In genomic region chr4:169051331-169051730, GRCh38 we compare ENCODE assay signal across 16 cellular contexts. TPM values are rescaled to one million over a fixed set of nuclear protein-coding genes. Genes with fewer than 3 reads are reported as not detected.
DNase-seq lines count a peak whose midpoint lies in the region; ATAC-seq and TF ChIP-seq lines count a peak whose summit lies in the region.
"Had no signal": no experiment of that assay in that cellular context is flagged by ENCODE, and none has a peak within 500 bp of the region (broad histone marks: within the 10 kb centered on the region; RNA-seq: fewer than 3 reads in every experiment).

No MANE protein-coding gene starts in this region.

- H4K20me1 ChIP-seq in osteoblast (ENCODE audit: insufficient read depth, low read length), result no peaks in the 10 kb centered on the region

- H3K27me3 ChIP-seq in heart right ventricle, result no peaks in the 10 kb centered on the region
- H3K27me3 ChIP-seq in gastroesophageal sphincter, result no peaks in the 10 kb centered on the region
- no peaks in the 10 kb centered on the region for H3K27me3 ChIP-seq in osteoblast (ENCODE audit: insufficient read depth, low read length)
- no peaks in the 10 kb centered on the region for H3K27me3 ChIP-seq in upper lobe of right lung
- H3K27me3 ChIP-seq: Peyer's patch had no signal

- no peaks in the 10 kb centered on the region for H3K9me3 ChIP-seq in heart right ventricle
- H3K9me3 ChIP-seq in gastroesophageal sphincter, result no peaks in the 10 kb centered on the region
- no peaks in the 10 kb centered on the region for H3K9me3 ChIP-seq in osteoblast (ENCODE audit: low read depth, low read length)
- no peaks in the 10 kb centered on the region for H3K9me3 ChIP-seq in upper lobe of right lung
- H3K9me3 ChIP-seq: Peyer's patch had no signal

- no peak overlapping the region for H3K27ac Mint-ChIP-seq in natural killer cell treated with Interleukin-12 subunit alpha and Interleukin-12 subunit beta and Interleukin-15 and Interleukin-18, amount 100 ng/mL, for 72 hours
- H3K27ac Mint-ChIP-seq: B cell had no signal

- H2AFZ ChIP-seq in osteoblast (ENCODE audit: low read length), result no peak overlapping the region

- TF ChIP-seq EP300 in gastroesophageal sphincter (IDR thresholded peaks at IDR 0.05), result no peak

- no peaks in the 10 kb centered on the region for H3K4me1 Mint-ChIP-seq in natural killer cell treated with Interleukin-12 subunit alpha and Interleukin-12 subunit beta and Interleukin-15 and Interleukin-18, amount 100 ng/mL, for 72 hours (ENCODE audit: low read depth in 2 of 2)
- H3K4me1 Mint-ChIP-seq: B cell had no signal

- H3K79me2 ChIP-seq in osteoblast (ENCODE audit: insufficient read depth, low read length), result no peaks in the 10 kb centered on the region

- DNase-seq in heart right ventricle, result no peak
- no peak for DNase-seq in Right ventricle myocardium superior
- DNase-seq in osteoblast (ENCODE audit: insufficient read length, low spot score, missing footprints), result no peak
- DNase-seq in upper lobe of right lung, result no peak
- DNase-seq in retina, result no peak
- no peak for DNase-seq in activated naive CD4-positive, alpha-beta T cell treated with anti-CD3 and anti-CD28 coated beads, Interleukin-2, amount 50 U/mL, for 16 hours
- DNase-seq in natural killer cell treated with Interleukin-12 subunit alpha and Interleukin-12 subunit beta and Interleukin-15 and Interleukin-18, amount 100 ng/mL, for 72 hours (ENCODE audit: low spot score), result no peak
- DNase-seq: DMS 273 treated with DMSO at 0.1 percent for 48 hours, DND-41, GOT3, NCI-H2171 treated with DMSO at 0.1 percent for 48 hours, NCI-H446, Peyer's patch had no signal

- no peak overlapping the region for H3K4me3 Mint-ChIP-seq in natural killer cell treated with Interleukin-12 subunit alpha and Interleukin-12 subunit beta and Interleukin-15 and Interleukin-18, amount 100 ng/mL, for 72 hours
- H3K4me3 Mint-ChIP-seq: B cell had no signal

- H3K27me3 Mint-ChIP-seq in natural killer cell treated with Interleukin-12 subunit alpha and Interleukin-12 subunit beta and Interleukin-15 and Interleukin-18, amount 100 ng/mL, for 72 hours, result peaks cover 4 to 10% of the 10 kb centered on the region in 2 donors

- H3K4me1 ChIP-seq in heart right ventricle (peaks cover 11 to 52% (median 34%) of the 10 kb centered on the region in 9 donors), gastroesophageal sphincter (no peaks in the 10 kb centered on the region), osteoblast (ENCODE audit: insufficient read depth, low read length) (peaks cover 10% of the 10 kb centered on the region), upper lobe of right lung (peaks cover 10% of the 10 kb centered on the region)
- H3K4me1 ChIP-seq: Peyer's patch had no signal

- ATAC-seq in heart right ventricle (no peak), Right ventricle myocardium superior (ENCODE audit: poor library complexity) (no peak), gastroesophageal sphincter (no peak), upper lobe of right lung (no peak)
- no peak for ATAC-seq in natural killer cell treated with Interleukin-12 subunit alpha and Interleukin-12 subunit beta and Interleukin-15 and Interleukin-18, amount 100 ng/mL, for 72 hours
- ATAC-seq: HCT116 had no signal

- TF ChIP-seq CTCF in heart right ventricle (IDR thresholded peaks at IDR 0.05), result no peak
- no peak for TF ChIP-seq CTCF in gastroesophageal sphincter (IDR thresholded peaks at IDR 0.05)
- TF ChIP-seq CTCF in osteoblast (IDR thresholded peaks at IDR 0.05; ENCODE audit: extremely low read depth, low read depth, low read length), result no peak
- no peak for TF ChIP-seq CTCF in upper lobe of right lung (IDR thresholded peaks at IDR 0.05)

- H3K9me3 Mint-ChIP-seq in natural killer cell treated with Interleukin-12 subunit alpha and Interleukin-12 subunit beta and Interleukin-15 and Interleukin-18, amount 100 ng/mL, for 72 hours, result no peaks in the 10 kb centered on the region

- no peaks in the 10 kb centered on the region for H3K36me3 Mint-ChIP-seq in natural killer cell treated with Interleukin-12 subunit alpha and Interleukin-12 subunit beta and Interleukin-15 and Interleukin-18, amount 100 ng/mL, for 72 hours

- H3K4me3 ChIP-seq in heart right ventricle, result no peak overlapping the region
- no peak overlapping the region for H3K4me3 ChIP-seq in gastroesophageal sphincter
- H3K4me3 ChIP-seq in osteoblast (ENCODE audit: insufficient read depth, low read length), result no peak overlapping the region
- H3K4me3 ChIP-seq in upper lobe of right lung, result no peak overlapping the region
- H3K4me3 ChIP-seq: Peyer's patch had no signal

- WGBS in heart right ventricle, 2 donors, result 65 to 66% methylated on average over 3 of the region's 3 CpGs
- 45 to 55% methylated on average over 2 of the region's 3 CpGs for WGBS in gastroesophageal sphincter (ENCODE audit: low coverage in 1 of 2), 2 donors

- H3K4me2 ChIP-seq in osteoblast (ENCODE audit: insufficient read depth, low read length), result peak overlapping the region; percentile 1

- TF ChIP-seq POLR2A in gastroesophageal sphincter (IDR thresholded peaks at IDR 0.05), result no peak

- intact Hi-C loops in heart right ventricle (cut with DNase I) (no loop called here), Right ventricle myocardium superior (cut with DNase I) (no loop called here), upper lobe of right lung (cut with DNase I) (no loop called here)

- H3K27ac ChIP-seq in heart right ventricle (peak overlapping the region; percentile 53 to 89 (median 70)), gastroesophageal sphincter (peak overlapping the region in 3 of 4 donors; percentile 19 to 65 (median 55)), osteoblast (ENCODE audit: low read depth, low read length) (peak overlapping the region; percentile 13), upper lobe of right lung (peak overlapping the region; percentile 61)
- H3K27ac ChIP-seq: Peyer's patch had no signal

- no peaks in the 10 kb centered on the region for H3K36me3 ChIP-seq in heart right ventricle
- H3K36me3 ChIP-seq in gastroesophageal sphincter, result no peaks in the 10 kb centered on the region
- no peaks in the 10 kb centered on the region for H3K36me3 ChIP-seq in osteoblast (ENCODE audit: insufficient read depth, low read length)
- no peaks in the 10 kb centered on the region for H3K36me3 ChIP-seq in upper lobe of right lung
- H3K36me3 ChIP-seq: Peyer's patch had no signal

RNA-seq across cellular contexts. Expression of gene CBR4, which starts 41.3 kb away (rescaled TPM):
- total RNA-seq in heart right ventricle, result 10 to 100 TPM; 14.0 to 25.3 (median 22.4) TPM
- polyA plus RNA-seq in heart right ventricle, result 10 to 100 TPM in 1 of 2 donors, 1 to 10 TPM in 1; 6.8 to 16.5 TPM
- 23.5 TPM for total RNA-seq in Right ventricle myocardium superior
- 10 to 100 TPM; 13.6 to 19.1 (median 14.4) TPM for total RNA-seq in gastroesophageal sphincter
- total RNA-seq in osteoblast, result 19.2 and 24.2 TPM in 2 replicates
- 13.6 TPM for total RNA-seq in upper lobe of right lung
- 10 to 100 TPM in 1 of 2 donors, 1 to 10 TPM in 1; 9.2 to 21.6 TPM for total RNA-seq in natural killer cell treated with Interleukin-12 subunit alpha and Interleukin-12 subunit beta and Interleukin-15 and Interleukin-18, amount 100 ng/mL, for 72 hours

Comparison
In these comparisons a context has a peak if more than half of its experiments do, and no peak if none do; other contexts are left out.
1. H3K27ac ChIP-seq: peak in every context shown above with its lines; median percentile 70 in heart right ventricle; 61 in upper lobe of right lung; 55 in gastroesophageal sphincter; 13 in osteoblast.